In the genomic region with DNA sequence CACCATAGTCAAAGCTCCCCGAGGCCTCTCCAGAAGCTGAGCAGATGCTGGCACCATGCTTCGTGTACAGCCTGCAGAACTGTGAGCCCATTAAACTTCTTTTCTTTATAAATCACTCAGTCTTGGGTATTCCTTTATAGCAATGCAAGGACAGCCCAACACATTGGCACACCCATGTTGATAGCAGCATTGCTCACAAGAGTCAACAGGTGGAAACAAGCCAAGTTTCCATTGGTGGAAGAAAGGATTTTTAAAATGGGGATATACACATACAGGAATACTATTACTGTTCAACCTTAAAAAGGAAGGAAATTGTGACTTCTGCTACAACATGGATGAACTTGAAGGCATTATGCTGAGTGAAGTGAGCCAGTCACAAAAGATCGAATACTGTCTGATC, we compare ENCODE assay signal across 17 cellular contexts.
A peak's percentile ranks its signal among the peaks of the same experiment; 100 is the strongest.
DNase-seq lines count a peak whose midpoint lies in the region; FAIRE-seq and TF ChIP-seq lines count a peak whose summit lies in the region.
"Had no signal": no experiment of that assay in that cellular context is flagged by ENCODE, and none has a peak within 500 bp of the region (broad histone marks: within the 10 kb centered on the region; RNA-seq: fewer than 3 reads in every experiment).

No MANE protein-coding gene starts in this region.

- no CpG with 5 or more reads among the region's 3 CpGs for WGBS in trophoblast cell (ENCODE audit: extremely low coverage, insufficient coverage, insufficient read length)
- WGBS in ovary, 3 donors: 95 to 96% (median 95%) methylated on average over 3 of the region's 3 CpGs

- H3K79me2 ChIP-seq in keratinocyte (ENCODE audit: control insufficient read depth, insufficient read depth, low read length) (no peaks in the 10 kb centered on the region), trophoblast cell (ENCODE audit: control insufficient read depth, insufficient read depth, low read length, poor library complexity) (no peaks in the 10 kb centered on the region)

- H2AK5ac ChIP-seq in trophoblast cell (ENCODE audit: low read length): no peak overlapping the region

- no peak overlapping the region for H3K9ac ChIP-seq in keratinocyte (ENCODE audit: control insufficient read depth, extremely low read depth, insufficient read depth, low read length)
- H3K9ac ChIP-seq in trophoblast cell (ENCODE audit: low read length): no peak overlapping the region
- H3K9ac ChIP-seq: GM23248 had no signal

- H3K27me3 ChIP-seq in keratinocyte (ENCODE audit: control insufficient read depth, extremely low read depth, insufficient read depth, low read length) (no peaks in the 10 kb centered on the region), trophoblast cell (ENCODE audit: insufficient read depth, low read length) (no peaks in the 10 kb centered on the region), ovary (no peaks in the 10 kb centered on the region)
- H3K27me3 ChIP-seq: BE2C had no signal

- H3K18ac ChIP-seq in trophoblast cell (ENCODE audit: low read length): no peak overlapping the region

- H3K4me1 Mint-ChIP-seq in activated T-helper 2 cell treated with anti-CD3 and anti-CD28 coated beads, Interferon-gamma antibody, Interleukin-2, Interleukin-4, amounts not matched to agents 10 μg/mL and 5 μg/mL and 100 μg/mL, durations not matched to agents 14 hours and 24 hours and 36 hours (ENCODE audit: low read depth): no peaks in the 10 kb centered on the region
- H3K4me1 Mint-ChIP-seq: CD4-positive, alpha-beta memory T cell had no signal

- no peak for TF ChIP-seq EP300 in ovary (IDR thresholded peaks at IDR 0.05)

- H2AFZ ChIP-seq in keratinocyte (ENCODE audit: control insufficient read depth, low read length) (peak overlapping the region; percentile 15), trophoblast cell (ENCODE audit: insufficient read depth, low read length, poor library complexity) (no peak overlapping the region)

- no peak for FAIRE-seq in keratinocyte (lab: Jason Lieb, UNC)
- FAIRE-seq: A549, D721Med, G401.6, GM12891, H54 had no signal

- no peak overlapping the region for H4K8ac ChIP-seq in trophoblast cell (ENCODE audit: low read depth, low read length)

- H3K9me3 ChIP-seq in keratinocyte (ENCODE audit: control insufficient read depth, low read depth, low read length) (no peaks in the 10 kb centered on the region), trophoblast cell (ENCODE audit: insufficient read depth, low read depth, low read length) (no peaks in the 10 kb centered on the region), ovary (no peaks in the 10 kb centered on the region)
- H3K9me3 ChIP-seq: A549, BE2C had no signal

- intact Hi-C loops in posterior vena cava (cut with DNase I) (no loop called here), ovary (cut with DNase I) (no loop called here)
- intact Hi-C loops in activated T-helper 2 cell treated with anti-CD3 and anti-CD28 coated beads, Interferon-gamma antibody, Interleukin-2, Interleukin-4, amounts not matched to agents 10 μg/mL and 5 μg/mL and 100 μg/mL, durations not matched to agents 14 hours and 24 hours and 36 hours (cut with micrococcal nuclease): no loop called here

- H3K27ac Mint-ChIP-seq in activated T-helper 2 cell treated with anti-CD3 and anti-CD28 coated beads, Interferon-gamma antibody, Interleukin-2, Interleukin-4, amounts not matched to agents 10 μg/mL and 5 μg/mL and 100 μg/mL, durations not matched to agents 14 hours and 24 hours and 36 hours: no peak overlapping the region
- H3K27ac Mint-ChIP-seq: CD4-positive, alpha-beta memory T cell had no signal

- H3K23ac ChIP-seq in trophoblast cell (ENCODE audit: low read length): no peak overlapping the region

- no peak for TF ChIP-seq POLR2A in ovary (IDR thresholded peaks at IDR 0.05)

- peaks cover 3% of the 10 kb centered on the region for H3K9me3 Mint-ChIP-seq in activated T-helper 2 cell treated with anti-CD3 and anti-CD28 coated beads, Interferon-gamma antibody, Interleukin-2, Interleukin-4, amounts not matched to agents 10 μg/mL and 5 μg/mL and 100 μg/mL, durations not matched to agents 14 hours and 24 hours and 36 hours

- TF ChIP-seq CTCF in epithelial cell of esophagus (IDR thresholded peaks at IDR 0.05; ENCODE audit: insufficient read depth, low read depth, low read length, missing control alignments) (no peak), keratinocyte (optimal IDR thresholded peaks at IDR 0.05 in 1 of 3, IDR thresholded peaks at IDR 0.05 in 1 of 3, conservative IDR thresholded peaks at IDR 0.05 in 1 of 3; ENCODE audit: extremely low read depth in 1 of 3, insufficient read depth in 2 of 3, low read length in 3 of 3) (no peak), ovary (IDR thresholded peaks at IDR 0.05) (no peak)

- peaks cover 28% of the 10 kb centered on the region for H3K4me1 ChIP-seq in keratinocyte (ENCODE audit: control insufficient read depth, extremely low read depth, insufficient read depth, low read length)
- H3K4me1 ChIP-seq in trophoblast cell (ENCODE audit: control insufficient read depth in 1 of 2, insufficient read depth in 2 of 2, low read length in 2 of 2): peaks cover 16 to 20% of the 10 kb centered on the region in 2 experiments
- H3K4me1 ChIP-seq in ovary (ENCODE audit: insufficient read depth): no peaks in the 10 kb centered on the region
- H3K4me1 ChIP-seq: A549 had no signal

- H3K4me3 Mint-ChIP-seq in activated T-helper 2 cell treated with anti-CD3 and anti-CD28 coated beads, Interferon-gamma antibody, Interleukin-2, Interleukin-4, amounts not matched to agents 10 μg/mL and 5 μg/mL and 100 μg/mL, durations not matched to agents 14 hours and 24 hours and 36 hours (ENCODE audit: low read depth): no peak overlapping the region
- H3K4me3 Mint-ChIP-seq: CD4-positive, alpha-beta memory T cell had no signal

- H2BK120ac ChIP-seq in trophoblast cell (ENCODE audit: insufficient read depth, low read length, poor library complexity): no peak overlapping the region

- dilution Hi-C loops in keratinocyte (cut with MboI; ENCODE audit: extremely low pct_ligation_motif_present, low sequenced_read_pairs): no loop called here

- H3K4ac ChIP-seq in trophoblast cell (ENCODE audit: low read depth, low read length): no peak overlapping the region

- no peaks in the 10 kb centered on the region for H4K20me1 ChIP-seq in keratinocyte (ENCODE audit: control insufficient read depth, extremely low read depth, insufficient read depth, low read length)

- H3K36me3 Mint-ChIP-seq in activated T-helper 2 cell treated with anti-CD3 and anti-CD28 coated beads, Interferon-gamma antibody, Interleukin-2, Interleukin-4, amounts not matched to agents 10 μg/mL and 5 μg/mL and 100 μg/mL, durations not matched to agents 14 hours and 24 hours and 36 hours (ENCODE audit: low read depth): no peaks in the 10 kb centered on the region
- H3K36me3 Mint-ChIP-seq: CD4-positive, alpha-beta memory T cell had no signal

- no peaks in the 10 kb centered on the region for H3K36me3 ChIP-seq in keratinocyte (ENCODE audit: control insufficient read depth in 2 of 2, extremely low read depth in 1 of 2, insufficient read depth in 2 of 2, low read length in 2 of 2)
- no peaks in the 10 kb centered on the region for H3K36me3 ChIP-seq in trophoblast cell (ENCODE audit: control insufficient read depth in 1 of 2, insufficient read depth in 2 of 2, low read length in 2 of 2)
- no peaks in the 10 kb centered on the region for H3K36me3 ChIP-seq in ovary
- H3K36me3 ChIP-seq: BE2C had no signal

- DNase-seq in epithelial cell of esophagus (ENCODE audit: low read depth) (peak; percentile 63), keratinocyte (ENCODE audit: low read depth, low spot score) (no peak), trophoblast cell (no peak), posterior vena cava (ENCODE audit: low spot score) (no peak), ovary (no peak)
- no peak for DNase-seq in activated T-helper 2 cell treated with anti-CD3 and anti-CD28 coated beads, Interferon-gamma antibody, Interleukin-2, Interleukin-4, amounts not matched to agents 10 μg/mL and 5 μg/mL and 100 μg/mL, durations not matched to agents 14 hours and 24 hours and 36 hours (ENCODE audit: low spot score)
- DNase-seq: CD4-positive, alpha-beta memory T cell; DMS153; DMS79 treated with DMSO at 0.1 percent for 48 hours had no signal

- H2BK12ac ChIP-seq in trophoblast cell (ENCODE audit: low read length): no peak overlapping the region

- H3K14ac ChIP-seq in trophoblast cell (ENCODE audit: low read length): no peak overlapping the region

- H3K4me2 ChIP-seq in keratinocyte (ENCODE audit: control insufficient read depth, extremely low read depth, insufficient read depth, low read depth, low read length) (no peak overlapping the region), trophoblast cell (ENCODE audit: low read length) (no peak overlapping the region)
- H3K4me2 ChIP-seq: A549 had no signal

- H3K9me1 ChIP-seq in keratinocyte (ENCODE audit: control insufficient read depth, extremely low read depth, insufficient read depth, low read length): no peaks in the 10 kb centered on the region

- peaks cover 2% of the 10 kb centered on the region for H3K79me1 ChIP-seq in trophoblast cell (ENCODE audit: low read length)

- H3K27ac ChIP-seq in keratinocyte (ENCODE audit: control insufficient read depth, insufficient read depth, low read length): no peak overlapping the region
- H3K27ac ChIP-seq in trophoblast cell (ENCODE audit: low read depth, low read length): no peak overlapping the region
- no peak overlapping the region for H3K27ac ChIP-seq in ovary
- H3K27ac ChIP-seq: C4-2B, GM23248 had no signal

- H3K4me3 ChIP-seq in epithelial cell of esophagus (ENCODE audit: low read length) (no peak overlapping the region), keratinocyte (ENCODE audit: control insufficient read depth in 2 of 3, extremely low read depth in 1 of 3, insufficient read depth in 2 of 3, low read depth in 1 of 3, low read length in 3 of 3) (no peak overlapping the region), trophoblast cell (ENCODE audit: low read depth, low read length) (no peak overlapping the region), ovary (no peak overlapping the region)
- H3K4me3 ChIP-seq: A549, GM23248 had no signal

- H4K12ac ChIP-seq in trophoblast cell (ENCODE audit: low read depth, low read length): no peak overlapping the region

- peak overlapping the region; percentile 25 for H4K91ac ChIP-seq in trophoblast cell (ENCODE audit: low read depth, low read length)

- no peaks in the 10 kb centered on the region for H3K27me3 Mint-ChIP-seq in activated T-helper 2 cell treated with anti-CD3 and anti-CD28 coated beads, Interferon-gamma antibody, Interleukin-2, Interleukin-4, amounts not matched to agents 10 μg/mL and 5 μg/mL and 100 μg/mL, durations not matched to agents 14 hours and 24 hours and 36 hours (ENCODE audit: low read depth)

- H2BK5ac ChIP-seq in trophoblast cell (ENCODE audit: low read depth, low read length, poor library complexity): no peak overlapping the region
